8 cellular contexts compared by ENCODE assay signal in the genomic region with DNA sequence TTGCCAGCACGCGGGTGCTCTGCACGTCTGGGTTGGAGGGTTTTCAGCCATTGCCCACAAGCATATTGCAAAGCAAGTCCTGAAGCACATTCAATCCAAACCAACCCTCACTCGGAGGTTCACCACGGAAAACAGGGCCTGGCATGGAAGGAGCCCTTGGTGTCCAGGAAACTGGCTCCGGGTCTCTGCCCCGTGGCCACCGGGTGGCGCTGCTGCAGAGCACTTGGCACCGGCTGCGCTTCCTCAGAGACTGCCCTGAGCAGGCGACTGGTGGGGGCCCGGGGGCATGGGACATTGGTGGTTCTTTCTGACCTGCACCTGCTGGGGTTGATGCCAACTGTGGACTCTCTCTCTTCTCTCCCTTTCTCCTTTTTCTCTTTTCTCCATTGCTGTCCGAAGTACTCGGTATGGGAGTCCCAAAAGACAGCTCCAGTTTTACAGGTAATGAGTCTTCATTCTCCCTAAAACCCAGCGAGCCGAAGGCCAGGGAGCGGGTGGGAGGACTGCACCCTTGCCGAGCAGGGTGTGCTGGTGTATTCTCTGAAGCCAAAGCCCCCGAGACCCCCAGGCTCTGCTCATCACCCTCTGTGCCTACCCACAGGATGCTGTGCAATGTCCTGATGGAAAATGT. TPM values are rescaled to one million over a fixed set of nuclear protein-coding genes. Genes with fewer than 3 reads are reported as not detected.
DNase-seq lines count a peak whose midpoint lies in the region; ATAC-seq and TF ChIP-seq lines count a peak whose summit lies in the region.

No MANE protein-coding gene starts in this region.

- H3K27ac ChIP-seq in heart left ventricle (no peak overlapping the region), stomach (no peak overlapping the region)

- TF ChIP-seq CTCF in GM13976 (IDR thresholded peaks at IDR 0.05; ENCODE audit: borderline replicate concordance, control extremely low read depth, extremely low read depth, insufficient read depth, missing control alignments) (peak; percentile 57), WTC11 (IDR thresholded peaks at IDR 0.05) (peak; percentile 80), heart left ventricle (IDR thresholded peaks at IDR 0.05) (peak in 10 of 12 donors; percentile 27 to 54 (median 49)), stomach (IDR thresholded peaks at IDR 0.05) (peak in 3 of 7 experiments; percentile 9 to 22 (median 18))

- intact Hi-C loops in heart left ventricle (cut with DNase I): loop anchor here in 3 of 10 donors (5.0 to 10.0 kb wide), 4 partner anchors 133 to 303 kb away; a partner anchor contains a TSS
- intact Hi-C loops in stomach (cut with DNase I; ENCODE audit: low total_unique reads): no loop called here

- H3K9me3 Mint-ChIP-seq in WTC11: no peaks in the 10 kb centered on the region

- H3K27me3 Mint-ChIP-seq in WTC11 (ENCODE audit: low read depth): no peaks in the 10 kb centered on the region

- H3K4me1 Mint-ChIP-seq in WTC11: peaks cover 7% of the 10 kb centered on the region

- H3K36me3 ChIP-seq in heart left ventricle: peaks cover 0 to 46% (median 0%) of the 10 kb centered on the region in 9 donors
- H3K36me3 ChIP-seq in stomach: peaks cover 0 to 32% (median 5%) of the 10 kb centered on the region in 4 donors

- no peak for TF ChIP-seq POLR2A in heart left ventricle (IDR thresholded peaks at IDR 0.05)
- no peak for TF ChIP-seq POLR2A in stomach (IDR thresholded peaks at IDR 0.05)

- peak; percentile 86 for ATAC-seq in WTC11
- peak in 2 of 4 donors; percentile 44 to 50 for ATAC-seq in heart left ventricle
- ATAC-seq in HG02623 (IDR thresholded peaks at IDR 0.05; ENCODE audit: unreplicated experiment): no peak
- ATAC-seq in HG03025 (IDR thresholded peaks at IDR 0.05; ENCODE audit: low FRiP score, unreplicated experiment): no peak

- TF ChIP-seq EP300 in stomach (IDR thresholded peaks at IDR 0.05): no peak

- no peak overlapping the region for H3K27ac Mint-ChIP-seq in WTC11

- DNase-seq in AG08396 (ENCODE audit: low spot score): peak; percentile 72
- peak; percentile 73 for DNase-seq in GM13976 (ENCODE audit: low spot score)
- peak; percentile 82 for DNase-seq in WTC11 (ENCODE audit: low spot score)
- no peak for DNase-seq in heart left ventricle
- peak; percentile 32 for DNase-seq in stomach
- DNase-seq in effector CD4-positive, alpha-beta T cell: no peak

- CTCF ChIA-PET in WTC11 (lab: Charles Lee): interaction anchor here (0.6 to 1.9 kb wide), 24 partner anchors 8 to 863 kb away, joined by 3 to 11 read pairs (median 3); no protein-coding TSS in a partner anchor

- 54 to 66% (median 59%) methylated on average over 18 to 20 of the region's 20 CpGs for WGBS in heart left ventricle, 4 donors
- 46 to 59% (median 51%) methylated on average over 16 to 20 of the region's 20 CpGs for WGBS in stomach, 5 donors

- H3K4me1 ChIP-seq in heart left ventricle: peaks cover 0 to 6% (median 0%) of the 10 kb centered on the region in 12 donors
- peaks cover 0 to 5% (median 0%) of the 10 kb centered on the region in 4 donors for H3K4me1 ChIP-seq in stomach

- no peak overlapping the region for H3K4me3 ChIP-seq in heart left ventricle
- H3K4me3 ChIP-seq in stomach: no peak overlapping the region

- no peaks in the 10 kb centered on the region for H3K27me3 ChIP-seq in heart left ventricle
- peaks cover 0 to 20% (median 0%) of the 10 kb centered on the region in 3 donors for H3K27me3 ChIP-seq in stomach

- POLR2A ChIA-PET in WTC11 (lab: Charles Lee): no interaction called here

- in situ Hi-C loops in GM13976 (cut with MboI; ENCODE audit: low sequenced_read_pairs, unreplicated experiment): no loop called here

- no peaks in the 10 kb centered on the region for H3K9me3 ChIP-seq in heart left ventricle
- H3K9me3 ChIP-seq in stomach: no peaks in the 10 kb centered on the region

- H3K4me3 Mint-ChIP-seq in WTC11: no peak overlapping the region

- no peaks in the 10 kb centered on the region for H3K36me3 Mint-ChIP-seq in WTC11

TF ChIP-seq in WTC11, 78 proteins besides CTCF, POLR2A, EP300 and RAD21:
- TF ChIP-seq, protein P1, sequence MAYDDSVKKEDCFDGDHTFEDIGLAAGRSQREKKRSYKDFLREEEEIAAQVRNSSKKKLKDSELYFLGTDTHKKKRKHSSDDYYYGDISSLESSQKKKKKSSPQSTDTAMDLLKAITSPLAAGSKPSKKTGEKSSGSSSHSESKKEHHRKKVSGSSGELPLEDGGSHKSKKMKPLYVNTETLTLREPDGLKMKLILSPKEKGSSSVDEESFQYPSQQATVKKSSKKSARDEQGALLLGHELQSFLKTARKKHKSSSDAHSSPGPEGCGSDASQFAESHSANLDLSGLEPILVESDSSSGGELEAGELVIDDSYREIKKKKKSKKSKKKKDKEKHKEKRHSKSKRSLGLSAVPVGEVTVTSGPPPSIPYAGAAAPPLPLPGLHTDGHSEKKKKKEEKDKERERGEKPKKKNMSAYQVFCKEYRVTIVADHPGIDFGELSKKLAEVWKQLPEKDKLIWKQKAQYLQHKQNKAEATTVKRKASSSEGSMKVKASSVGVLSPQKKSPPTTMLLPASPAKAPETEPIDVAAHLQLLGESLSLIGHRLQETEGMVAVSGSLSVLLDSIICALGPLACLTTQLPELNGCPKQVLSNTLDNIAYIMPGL (CRISPR knock-in tag; IDR thresholded peaks at IDR 0.05): no peak
- no peak for TF ChIP-seq TCF7 (CRISPR knock-in tag; IDR thresholded peaks at IDR 0.05; ENCODE audit: low read depth)
- TF ChIP-seq EMX1 (CRISPR knock-in tag; IDR thresholded peaks at IDR 0.05): no peak
- TF ChIP-seq, protein P2, sequence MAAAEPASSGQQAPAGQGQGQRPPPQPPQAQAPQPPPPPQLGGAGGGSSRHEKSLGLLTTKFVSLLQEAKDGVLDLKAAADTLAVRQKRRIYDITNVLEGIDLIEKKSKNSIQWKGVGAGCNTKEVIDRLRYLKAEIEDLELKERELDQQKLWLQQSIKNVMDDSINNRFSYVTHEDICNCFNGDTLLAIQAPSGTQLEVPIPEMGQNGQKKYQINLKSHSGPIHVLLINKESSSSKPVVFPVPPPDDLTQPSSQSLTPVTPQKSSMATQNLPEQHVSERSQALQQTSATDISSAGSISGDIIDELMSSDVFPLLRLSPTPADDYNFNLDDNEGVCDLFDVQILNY (CRISPR knock-in tag; IDR thresholded peaks at IDR 0.05): no peak
- TF ChIP-seq, protein P3, sequence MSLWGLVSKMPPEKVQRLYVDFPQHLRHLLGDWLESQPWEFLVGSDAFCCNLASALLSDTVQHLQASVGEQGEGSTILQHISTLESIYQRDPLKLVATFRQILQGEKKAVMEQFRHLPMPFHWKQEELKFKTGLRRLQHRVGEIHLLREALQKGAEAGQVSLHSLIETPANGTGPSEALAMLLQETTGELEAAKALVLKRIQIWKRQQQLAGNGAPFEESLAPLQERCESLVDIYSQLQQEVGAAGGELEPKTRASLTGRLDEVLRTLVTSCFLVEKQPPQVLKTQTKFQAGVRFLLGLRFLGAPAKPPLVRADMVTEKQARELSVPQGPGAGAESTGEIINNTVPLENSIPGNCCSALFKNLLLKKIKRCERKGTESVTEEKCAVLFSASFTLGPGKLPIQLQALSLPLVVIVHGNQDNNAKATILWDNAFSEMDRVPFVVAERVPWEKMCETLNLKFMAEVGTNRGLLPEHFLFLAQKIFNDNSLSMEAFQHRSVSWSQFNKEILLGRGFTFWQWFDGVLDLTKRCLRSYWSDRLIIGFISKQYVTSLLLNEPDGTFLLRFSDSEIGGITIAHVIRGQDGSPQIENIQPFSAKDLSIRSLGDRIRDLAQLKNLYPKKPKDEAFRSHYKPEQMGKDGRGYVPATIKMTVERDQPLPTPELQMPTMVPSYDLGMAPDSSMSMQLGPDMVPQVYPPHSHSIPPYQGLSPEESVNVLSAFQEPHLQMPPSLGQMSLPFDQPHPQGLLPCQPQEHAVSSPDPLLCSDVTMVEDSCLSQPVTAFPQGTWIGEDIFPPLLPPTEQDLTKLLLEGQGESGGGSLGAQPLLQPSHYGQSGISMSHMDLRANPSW (CRISPR knock-in tag; conservative IDR thresholded peaks at IDR 0.05; ENCODE audit: low read depth): no peak
- TF ChIP-seq RORB (CRISPR knock-in tag; IDR thresholded peaks at IDR 0.05): no peak
- TF ChIP-seq HMGA2 (CRISPR knock-in tag; IDR thresholded peaks at IDR 0.05): no peak
- TF ChIP-seq, protein P4, sequence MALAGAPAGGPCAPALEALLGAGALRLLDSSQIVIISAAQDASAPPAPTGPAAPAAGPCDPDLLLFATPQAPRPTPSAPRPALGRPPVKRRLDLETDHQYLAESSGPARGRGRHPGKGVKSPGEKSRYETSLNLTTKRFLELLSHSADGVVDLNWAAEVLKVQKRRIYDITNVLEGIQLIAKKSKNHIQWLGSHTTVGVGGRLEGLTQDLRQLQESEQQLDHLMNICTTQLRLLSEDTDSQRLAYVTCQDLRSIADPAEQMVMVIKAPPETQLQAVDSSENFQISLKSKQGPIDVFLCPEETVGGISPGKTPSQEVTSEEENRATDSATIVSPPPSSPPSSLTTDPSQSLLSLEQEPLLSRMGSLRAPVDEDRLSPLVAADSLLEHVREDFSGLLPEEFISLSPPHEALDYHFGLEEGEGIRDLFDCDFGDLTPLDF (CRISPR knock-in tag; IDR thresholded peaks at IDR 0.05): no peak

RNA-seq across cellular contexts. Expression of a gene that starts 4.1 kb away (rescaled TPM):
- total RNA-seq in WTC11 (2021) (9.3 to 10.3 TPM (median 9.6 TPM) in 3 replicates), heart left ventricle (10 to 100 TPM; 22.7 to 51.4 (median 30.3) TPM), stomach (10 to 100 TPM in 1 of 5 donors, 1 to 10 TPM in 3, under 1 TPM in 1; 0.29 to 39.1 (median 4.2) TPM)
- polyA plus RNA-seq in heart left ventricle (10 to 100 TPM; 10.7 to 17.1 TPM), stomach (1 to 10 TPM; 2.3 to 5.5 (median 2.4) TPM)

RNA-seq across cellular contexts. Expression of a gene that starts 49.3 kb away (rescaled TPM):
- 10.6 to 16.8 TPM (median 12.0 TPM) in 3 replicates for total RNA-seq in WTC11 (2021)
- 1 to 10 TPM; 2.5 to 6.3 (median 3.6) TPM for total RNA-seq in heart left ventricle
- 1 to 10 TPM; 2.1 to 3.1 TPM for polyA plus RNA-seq in heart left ventricle
- 10 to 100 TPM in 3 of 5 donors, 1 to 10 TPM in 2; 5.3 to 29.7 (median 14.6) TPM for total RNA-seq in stomach
- polyA plus RNA-seq in stomach: 1 to 10 TPM; 1.9 to 2.4 (median 2.0) TPM

Comparison
In these comparisons a context has a peak if more than half of its experiments do, and no peak if none do; other contexts are left out.
1. DNase-seq: peak in AG08396 (single experiment), GM13976 (single experiment), WTC11 (single experiment) and stomach (single experiment); none in heart left ventricle (0 of 5) and effector CD4-positive, alpha-beta T cell (single experiment).